In the genomic region with DNA sequence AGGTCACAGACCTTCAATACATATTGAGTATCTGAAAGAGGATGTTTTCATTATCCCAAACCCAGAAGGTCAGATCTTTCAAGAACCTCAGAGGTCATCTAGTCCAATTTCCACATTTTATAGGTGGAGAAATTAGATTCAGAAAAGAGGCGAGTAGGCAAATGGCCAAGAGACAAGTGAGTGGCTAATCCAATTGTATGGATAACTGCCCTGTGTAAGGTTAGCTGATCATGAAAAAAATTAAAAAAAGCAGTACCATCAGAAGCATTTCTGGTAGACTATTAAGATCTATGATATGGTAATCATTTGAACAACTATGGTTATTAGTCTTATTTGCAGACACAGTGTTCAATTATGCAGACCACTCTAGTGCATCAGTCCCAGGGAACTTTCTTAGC, we compare ENCODE assay signal across 1 cellular context.
A peak's percentile ranks its signal among the peaks of the same experiment; 100 is the strongest.
TF ChIP-seq lines count a peak whose summit lies in the region.

No MANE protein-coding gene starts in this region.

TF ChIP-seq in SK-N-SH, 30 proteins besides CTCF, POLR2A, EP300 and RAD21 (continued from another document):
- TF ChIP-seq, protein P1, sequence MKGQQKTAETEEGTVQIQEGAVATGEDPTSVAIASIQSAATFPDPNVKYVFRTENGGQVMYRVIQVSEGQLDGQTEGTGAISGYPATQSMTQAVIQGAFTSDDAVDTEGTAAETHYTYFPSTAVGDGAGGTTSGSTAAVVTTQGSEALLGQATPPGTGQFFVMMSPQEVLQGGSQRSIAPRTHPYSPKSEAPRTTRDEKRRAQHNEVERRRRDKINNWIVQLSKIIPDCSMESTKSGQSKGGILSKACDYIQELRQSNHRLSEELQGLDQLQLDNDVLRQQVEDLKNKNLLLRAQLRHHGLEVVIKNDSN (IDR thresholded peaks at IDR 0.05; ENCODE audit: borderline replicate concordance, low read depth), result no peak
- TF ChIP-seq, protein P2, sequence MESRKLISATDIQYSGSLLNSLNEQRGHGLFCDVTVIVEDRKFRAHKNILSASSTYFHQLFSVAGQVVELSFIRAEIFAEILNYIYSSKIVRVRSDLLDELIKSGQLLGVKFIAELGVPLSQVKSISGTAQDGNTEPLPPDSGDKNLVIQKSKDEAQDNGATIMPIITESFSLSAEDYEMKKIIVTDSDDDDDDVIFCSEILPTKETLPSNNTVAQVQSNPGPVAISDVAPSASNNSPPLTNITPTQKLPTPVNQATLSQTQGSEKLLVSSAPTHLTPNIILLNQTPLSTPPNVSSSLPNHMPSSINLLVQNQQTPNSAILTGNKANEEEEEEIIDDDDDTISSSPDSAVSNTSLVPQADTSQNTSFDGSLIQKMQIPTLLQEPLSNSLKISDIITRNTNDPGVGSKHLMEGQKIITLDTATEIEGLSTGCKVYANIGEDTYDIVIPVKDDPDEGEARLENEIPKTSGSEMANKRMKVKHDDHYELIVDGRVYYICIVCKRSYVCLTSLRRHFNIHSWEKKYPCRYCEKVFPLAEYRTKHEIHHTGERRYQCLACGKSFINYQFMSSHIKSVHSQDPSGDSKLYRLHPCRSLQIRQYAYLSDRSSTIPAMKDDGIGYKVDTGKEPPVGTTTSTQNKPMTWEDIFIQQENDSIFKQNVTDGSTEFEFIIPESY (IDR thresholded peaks at IDR 0.05; ENCODE audit: borderline replicate concordance, low read depth), result no peak
- TF ChIP-seq, protein P3, sequence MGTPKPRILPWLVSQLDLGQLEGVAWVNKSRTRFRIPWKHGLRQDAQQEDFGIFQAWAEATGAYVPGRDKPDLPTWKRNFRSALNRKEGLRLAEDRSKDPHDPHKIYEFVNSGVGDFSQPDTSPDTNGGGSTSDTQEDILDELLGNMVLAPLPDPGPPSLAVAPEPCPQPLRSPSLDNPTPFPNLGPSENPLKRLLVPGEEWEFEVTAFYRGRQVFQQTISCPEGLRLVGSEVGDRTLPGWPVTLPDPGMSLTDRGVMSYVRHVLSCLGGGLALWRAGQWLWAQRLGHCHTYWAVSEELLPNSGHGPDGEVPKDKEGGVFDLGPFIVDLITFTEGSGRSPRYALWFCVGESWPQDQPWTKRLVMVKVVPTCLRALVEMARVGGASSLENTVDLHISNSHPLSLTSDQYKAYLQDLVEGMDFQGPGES (IDR thresholded peaks at IDR 0.05; ENCODE audit: low read depth, low read length), result no peak
- TF ChIP-seq MXI1 (IDR thresholded peaks at IDR 0.05; ENCODE audit: low read depth, low read length) (no peak), RCOR1 (IDR thresholded peaks at IDR 0.05; ENCODE audit: low read length) (peak; percentile 45; the same call in 1 of the 2 replicates), FOSL2 (IDR thresholded peaks at IDR 0.05; ENCODE audit: borderline replicate concordance, low read depth) (no peak), ELF1 (IDR thresholded peaks at IDR 0.05) (no peak), FOXJ3 (CRISPR knock-in tag; IDR thresholded peaks at IDR 0.05) (no peak), RFX5 (IDR thresholded peaks at IDR 0.05; ENCODE audit: low read length) (0 out of 2 replicates have a peak, but pooled peaks have one; percentile 29), TAF1 (IDR thresholded peaks at IDR 0.05; ENCODE audit: borderline replicate concordance, low read depth, low read length) (no peak), MEF2A (IDR thresholded peaks at IDR 0.05; ENCODE audit: borderline replicate concordance, low read depth) (no peak), CHD2 (IDR thresholded peaks at IDR 0.05; ENCODE audit: low read length, partially characterized antibody) (peak; percentile 12)
- TF ChIP-seq, protein P4, sequence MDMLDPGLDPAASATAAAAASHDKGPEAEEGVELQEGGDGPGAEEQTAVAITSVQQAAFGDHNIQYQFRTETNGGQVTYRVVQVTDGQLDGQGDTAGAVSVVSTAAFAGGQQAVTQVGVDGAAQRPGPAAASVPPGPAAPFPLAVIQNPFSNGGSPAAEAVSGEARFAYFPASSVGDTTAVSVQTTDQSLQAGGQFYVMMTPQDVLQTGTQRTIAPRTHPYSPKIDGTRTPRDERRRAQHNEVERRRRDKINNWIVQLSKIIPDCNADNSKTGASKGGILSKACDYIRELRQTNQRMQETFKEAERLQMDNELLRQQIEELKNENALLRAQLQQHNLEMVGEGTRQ (IDR thresholded peaks at IDR 0.05; ENCODE audit: borderline replicate concordance, low read depth, low read length), result no peak
- TF ChIP-seq, protein P5, sequence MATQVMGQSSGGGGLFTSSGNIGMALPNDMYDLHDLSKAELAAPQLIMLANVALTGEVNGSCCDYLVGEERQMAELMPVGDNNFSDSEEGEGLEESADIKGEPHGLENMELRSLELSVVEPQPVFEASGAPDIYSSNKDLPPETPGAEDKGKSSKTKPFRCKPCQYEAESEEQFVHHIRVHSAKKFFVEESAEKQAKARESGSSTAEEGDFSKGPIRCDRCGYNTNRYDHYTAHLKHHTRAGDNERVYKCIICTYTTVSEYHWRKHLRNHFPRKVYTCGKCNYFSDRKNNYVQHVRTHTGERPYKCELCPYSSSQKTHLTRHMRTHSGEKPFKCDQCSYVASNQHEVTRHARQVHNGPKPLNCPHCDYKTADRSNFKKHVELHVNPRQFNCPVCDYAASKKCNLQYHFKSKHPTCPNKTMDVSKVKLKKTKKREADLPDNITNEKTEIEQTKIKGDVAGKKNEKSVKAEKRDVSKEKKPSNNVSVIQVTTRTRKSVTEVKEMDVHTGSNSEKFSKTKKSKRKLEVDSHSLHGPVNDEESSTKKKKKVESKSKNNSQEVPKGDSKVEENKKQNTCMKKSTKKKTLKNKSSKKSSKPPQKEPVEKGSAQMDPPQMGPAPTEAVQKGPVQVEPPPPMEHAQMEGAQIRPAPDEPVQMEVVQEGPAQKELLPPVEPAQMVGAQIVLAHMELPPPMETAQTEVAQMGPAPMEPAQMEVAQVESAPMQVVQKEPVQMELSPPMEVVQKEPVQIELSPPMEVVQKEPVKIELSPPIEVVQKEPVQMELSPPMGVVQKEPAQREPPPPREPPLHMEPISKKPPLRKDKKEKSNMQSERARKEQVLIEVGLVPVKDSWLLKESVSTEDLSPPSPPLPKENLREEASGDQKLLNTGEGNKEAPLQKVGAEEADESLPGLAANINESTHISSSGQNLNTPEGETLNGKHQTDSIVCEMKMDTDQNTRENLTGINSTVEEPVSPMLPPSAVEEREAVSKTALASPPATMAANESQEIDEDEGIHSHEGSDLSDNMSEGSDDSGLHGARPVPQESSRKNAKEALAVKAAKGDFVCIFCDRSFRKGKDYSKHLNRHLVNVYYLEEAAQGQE (IDR thresholded peaks at IDR 0.05; ENCODE audit: low read depth, low read length), result no peak
TF ChIP-seq in SK-N-SH: peak in this region for 3.
